19 cellular contexts compared by ENCODE assay signal in genomic region chr22:32760815-32761214, GRCh38. TPM values are rescaled to one million over a fixed set of nuclear protein-coding genes. Genes with fewer than 3 reads are reported as not detected.
A peak's percentile ranks its signal among the peaks of the same experiment; 100 is the strongest.
DNase-seq lines count a peak whose midpoint lies in the region; ATAC-seq and FAIRE-seq lines count a peak whose summit lies in the region.
"Had no signal": no experiment of that assay in that cellular context is flagged by ENCODE, and none has a peak within 500 bp of the region (broad histone marks: within the 10 kb centered on the region; RNA-seq: fewer than 3 reads in every experiment).

No MANE protein-coding gene starts in this region.

- no peak for FAIRE-seq in RCC 7860 (lab: Jason Lieb, UNC)
- FAIRE-seq: endometrium had no signal

- DNase-seq in UCSD-AML1 (lab: John Stamatoyannopoulos, UW; ENCODE audit: unreplicated experiment) (peak; percentile 44), Right ventricle myocardium superior (peak; percentile 68), midbrain (lab: John Stamatoyannopoulos, UW) (peak; percentile 3), glomerular visceral epithelial cell (ENCODE audit: extremely low spot score) (no peak), RCC 7860 (ENCODE audit: low spot score) (no peak), cerebellar nuclear complex (lab: John Stamatoyannopoulos, UW) (no peak), epidermal melanocyte (ENCODE audit: insufficient read length, low spot score) (no peak)
- DNase-seq: activated CD4-positive, alpha-beta memory T cell treated with anti-CD3 and anti-CD28 coated beads for 36 hours; activated naive CD8-positive, alpha-beta T cell treated with anti-CD3 and anti-CD28 coated beads for 36 hours; activated T-cell treated with anti-CD3 and anti-CD28 coated beads, Interleukin-2, amount 50 U/mL, for 48 hours; foreskin melanocyte; KBM-7; NCI-H1105 treated with DMSO at 0.1 percent for 48 hours; NCI-H774; stimulated activated CD4-positive, alpha-beta T cell treated with anti-CD3 and anti-CD28 coated beads, Interleukin-4, amount 100 ng/mL, for 4 hours; SW 1271 had no signal

- intact Hi-C loops in Right ventricle myocardium superior (cut with DNase I), result no loop called here

- peak; percentile 49 for ATAC-seq in Right ventricle myocardium superior (ENCODE audit: poor library complexity)

- H3K27ac ChIP-seq in temporal lobe (ENCODE audit: low read depth, low read length), result peak overlapping the region; percentile 11
- H3K27ac ChIP-seq: neural progenitor cell had no signal

RNA-seq across cellular contexts. Expression of gene TIMP3, which starts 40.7 kb away (rescaled TPM):
- 266 TPM for total RNA-seq in Right ventricle myocardium superior
- total RNA-seq in temporal lobe, result 18.2 TPM
- total RNA-seq: activated CD4-positive, alpha-beta memory T cell treated with anti-CD3 and anti-CD28 coated beads for 36 hours had no signal

Comparison
In these comparisons a context has a peak if more than half of its experiments do, and no peak if none do; other contexts are left out.
1. DNase-seq: peak in UCSD-AML1 (single experiment), Right ventricle myocardium superior (single experiment) and midbrain (single experiment); none in glomerular visceral epithelial cell (single experiment), RCC 7860 (single experiment), cerebellar nuclear complex (0 of 2) and epidermal melanocyte (single experiment).
2. RNA of gene TIMP3, which starts 40.7 kb away (total RNA-seq): 266 TPM in Right ventricle myocardium superior (single experiment); 18.2 TPM in temporal lobe (single experiment); every median in the first group is over 10 times any median in the second.